8 cellular contexts compared by ENCODE assay signal in the genomic region with DNA sequence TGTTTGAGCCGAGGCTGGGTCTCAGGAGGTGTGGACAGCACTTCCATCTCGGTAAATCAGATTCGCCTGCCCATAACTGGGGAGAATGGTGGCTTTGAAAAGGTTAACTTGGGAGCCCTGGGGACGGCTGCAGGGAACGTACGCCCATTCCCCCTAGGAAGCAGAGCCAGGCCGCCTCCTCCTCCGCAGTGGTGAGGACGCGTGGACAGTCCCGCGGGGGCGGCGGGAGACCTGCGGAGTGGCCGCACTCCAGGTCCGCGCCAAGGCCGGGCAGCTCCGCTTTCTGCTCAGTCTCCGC. TPM values are rescaled to one million over a fixed set of nuclear protein-coding genes. Genes with fewer than 3 reads are reported as not detected.
DNase-seq lines count a peak whose midpoint lies in the region; ATAC-seq and TF ChIP-seq lines count a peak whose summit lies in the region.

No MANE protein-coding gene starts in this region.

- peak; percentile 57 for ATAC-seq in GM21390 (IDR thresholded peaks at IDR 0.05; ENCODE audit: unreplicated experiment)
- ATAC-seq in Panc1 = peak; percentile 90
- ATAC-seq in psoas muscle = peak; percentile 73 to 88 (median 82)
- no peak for ATAC-seq in GM19035 (IDR thresholded peaks at IDR 0.05; ENCODE audit: unreplicated experiment)

- no peak overlapping the region for H3K27ac ChIP-seq in Panc1 (ENCODE audit: low read length)
- H3K27ac ChIP-seq in psoas muscle = no peak overlapping the region

- CTCF ChIA-PET in Panc1 (lab: Charles Lee) = interaction anchor here (0.6 to 1.1 kb wide), 3 partner anchors 58 to 342 kb away, joined by 3 to 5 read pairs (median 4); no protein-coding TSS in a partner anchor

- DNase-seq in CD1c-positive myeloid dendritic cell (ENCODE audit: extremely low spot score) = peak; percentile 51
- DNase-seq in Panc1 (ENCODE audit: low read depth, low spot score) = no peak
- DNase-seq in germinal center (ENCODE audit: low spot score) = peak; percentile 50
- peak; percentile 66 to 80 for DNase-seq in psoas muscle
- DNase-seq in middle frontal gyrus (ENCODE audit: extremely low spot score, low spot score) = no peak
- DNase-seq in LoVo (ENCODE audit: low spot score) = no peak

- H3K36me3 ChIP-seq in Panc1 (ENCODE audit: control insufficient read depth, insufficient read depth, low read length) (no peaks in the 10 kb centered on the region), psoas muscle (ENCODE audit: insufficient read depth in 1 of 2, low read depth in 1 of 2) (no peaks in the 10 kb centered on the region)

- H3K4me1 ChIP-seq in Panc1 (ENCODE audit: control insufficient read depth, insufficient read depth, low read length) (peaks cover 12% of the 10 kb centered on the region), psoas muscle (peaks cover 28% of the 10 kb centered on the region)

- BruUV-seq in Panc1 (replicated peaks; lab: Mats Ljungman, UMichigan) = no TSS peak

- H3K4me3 ChIP-seq in Panc1 (ENCODE audit: low read depth in 2 of 2, low read length in 2 of 2) (peak overlapping the region in 1 of 2 experiments; percentile 46; a peak in 2 of 4 replicates), psoas muscle (peak overlapping the region; percentile 63)

- no peak; the same call in 1 of the 2 replicates for TF ChIP-seq CTCF in Panc1 (IDR thresholded peaks at IDR 0.05)
- TF ChIP-seq CTCF in psoas muscle (IDR thresholded peaks at IDR 0.05) = peak; percentile 80

- POLR2A ChIA-PET in Panc1 (lab: Charles Lee) = no interaction called here

- H3K27me3 ChIP-seq in Panc1 (ENCODE audit: control insufficient read depth, insufficient read depth, low read length) = peaks cover 26% of the 10 kb centered on the region
- H3K27me3 ChIP-seq in psoas muscle (ENCODE audit: insufficient read depth in 3 of 3, low read length in 2 of 3) = peaks cover 0 to 38% (median 11%) of the 10 kb centered on the region in 3 donors

- intact Hi-C loops in Panc1 (cut with micrococcal nuclease; ENCODE audit: unreplicated experiment) = loop anchor here (2.0 kb wide), 1 partner anchor 303 kb away; no protein-coding TSS in a partner anchor
- intact Hi-C loops in psoas muscle (cut with DNase I) = loop anchor here (1.0 to 10.0 kb wide), 4 partner anchors 305 to 818 kb away; no protein-coding TSS in a partner anchor

- no peaks in the 10 kb centered on the region for H3K9me3 ChIP-seq in Panc1 (ENCODE audit: control insufficient read depth, insufficient read depth, low read depth, low read length)
- H3K9me3 ChIP-seq in psoas muscle = no peaks in the 10 kb centered on the region

- in situ Hi-C loops in Panc1 (cut with HindIII; ENCODE audit: low pct_unique_long_range_greater_than_20kb, low sequenced_read_pairs) = no loop called here

- WGBS in psoas muscle, 3 donors = 3 to 4% (median 4%) methylated on average over 20 to 21 of the region's 21 CpGs

RNA-seq across cellular contexts. Expression of gene MYCN, which starts 0.8 kb away (rescaled TPM):
- not detected for total RNA-seq in Panc1 (2021; ENCODE audit: unreplicated experiment)
- 0.13 TPM for polyA plus RNA-seq in Panc1 (2012; ENCODE audit: insufficient read length)
- total RNA-seq in psoas muscle = under 1 TPM; 0.25 to 0.36 (median 0.30) TPM
- under 1 TPM; 0.10 to 0.29 (median 0.21) TPM for polyA plus RNA-seq in psoas muscle

Comparison
In these comparisons a context has a peak if more than half of its experiments do, and no peak if none do; other contexts are left out.
1. DNase-seq: peak in CD1c-positive myeloid dendritic cell (single experiment), germinal center (single experiment) and psoas muscle (2 of 2); none in Panc1 (single experiment), middle frontal gyrus (single experiment) and LoVo (single experiment).